ENCODE assay signal across 8 cellular contexts in the genomic region with DNA sequence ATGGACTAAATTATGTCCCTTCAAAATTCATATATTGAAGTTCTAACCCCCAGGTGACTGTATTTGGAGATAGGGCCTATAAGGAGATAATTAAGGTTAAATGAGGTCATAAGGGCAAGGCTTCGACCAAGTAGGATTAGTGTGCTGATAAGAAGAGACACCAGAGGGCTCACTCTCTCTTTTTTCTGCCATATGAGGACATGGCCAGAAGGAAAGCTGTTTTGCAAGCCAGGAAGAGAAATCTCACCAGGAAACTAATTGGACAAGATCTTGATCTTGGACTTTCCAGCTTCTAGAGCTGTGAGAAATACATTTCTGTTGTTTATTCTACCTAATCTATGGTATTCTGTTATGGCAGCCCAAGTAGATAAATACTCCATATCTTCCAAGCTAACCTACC.
A peak's percentile ranks its signal among the peaks of the same experiment; 100 is the strongest.
DNase-seq lines count a peak whose midpoint lies in the region; ATAC-seq, FAIRE-seq and TF ChIP-seq lines count a peak whose summit lies in the region.

No MANE protein-coding gene starts in this region.

- FAIRE-seq in D721Med (lab: Jason Lieb, UNC), result no peak

- H3K36me3 Mint-ChIP-seq in activated naive CD8-positive, alpha-beta T cell treated with anti-CD3 and anti-CD28 coated beads, Interleukin-2, amount 50 U/mL, for 24 hours (ENCODE audit: low read depth), result no peaks in the 10 kb centered on the region
- no peaks in the 10 kb centered on the region for H3K36me3 Mint-ChIP-seq in activated T-cell treated with anti-CD3 and anti-CD28 coated beads, Interleukin-2, amount 50 U/mL, for 24 hours (ENCODE audit: low read depth)

- no peak overlapping the region for H3K27ac Mint-ChIP-seq in activated naive CD8-positive, alpha-beta T cell treated with anti-CD3 and anti-CD28 coated beads, Interleukin-2, amount 50 U/mL, for 24 hours
- H3K27ac Mint-ChIP-seq in activated T-cell treated with anti-CD3 and anti-CD28 coated beads, Interleukin-2, amount 50 U/mL, for 24 hours, result no peak overlapping the region

- DNase-seq in D721Med (ENCODE audit: insufficient read length, low spot score), result no peak
- DNase-seq in HT-29 (ENCODE audit: low spot score), result peak; percentile 61
- peak; percentile 20 for DNase-seq in RPMI7951 (ENCODE audit: low read depth)
- peak; percentile 2 for DNase-seq in kidney epithelial cell (ENCODE audit: low read depth)
- no peak for DNase-seq in activated naive CD8-positive, alpha-beta T cell treated with anti-CD3 and anti-CD28 coated beads, Interleukin-2, amount 50 U/mL, for 24 hours
- DNase-seq in activated T-cell treated with anti-CD3 and anti-CD28 coated beads, Interleukin-2, amount 50 U/mL, for 24 hours, result no peak

- no peaks in the 10 kb centered on the region for H3K36me3 ChIP-seq in kidney epithelial cell (ENCODE audit: control insufficient read depth, insufficient read depth, low read length)

- ATAC-seq in GM19035 (IDR thresholded peaks at IDR 0.05; ENCODE audit: unreplicated experiment) (no peak), GM19395 (IDR thresholded peaks at IDR 0.05; ENCODE audit: unreplicated experiment) (no peak)
- no peak for ATAC-seq in activated naive CD8-positive, alpha-beta T cell treated with anti-CD3 and anti-CD28 coated beads, Interleukin-2, amount 50 U/mL, for 24 hours

- no peaks in the 10 kb centered on the region for H3K27me3 Mint-ChIP-seq in activated naive CD8-positive, alpha-beta T cell treated with anti-CD3 and anti-CD28 coated beads, Interleukin-2, amount 50 U/mL, for 24 hours
- H3K27me3 Mint-ChIP-seq in activated T-cell treated with anti-CD3 and anti-CD28 coated beads, Interleukin-2, amount 50 U/mL, for 24 hours, result no peaks in the 10 kb centered on the region

- H3K27me3 ChIP-seq in kidney epithelial cell (ENCODE audit: control insufficient read depth, insufficient read depth, low read length), result no peaks in the 10 kb centered on the region

- H3K4me3 ChIP-seq in kidney epithelial cell (ENCODE audit: low read depth, low read length), result no peak overlapping the region

- H3K4me1 Mint-ChIP-seq in activated naive CD8-positive, alpha-beta T cell treated with anti-CD3 and anti-CD28 coated beads, Interleukin-2, amount 50 U/mL, for 24 hours, result no peaks in the 10 kb centered on the region
- H3K4me1 Mint-ChIP-seq in activated T-cell treated with anti-CD3 and anti-CD28 coated beads, Interleukin-2, amount 50 U/mL, for 24 hours (ENCODE audit: low read depth), result no peaks in the 10 kb centered on the region

- no peaks in the 10 kb centered on the region for H3K9me3 Mint-ChIP-seq in activated naive CD8-positive, alpha-beta T cell treated with anti-CD3 and anti-CD28 coated beads, Interleukin-2, amount 50 U/mL, for 24 hours
- no peaks in the 10 kb centered on the region for H3K9me3 Mint-ChIP-seq in activated T-cell treated with anti-CD3 and anti-CD28 coated beads, Interleukin-2, amount 50 U/mL, for 24 hours

- no peak overlapping the region for H3K4me3 Mint-ChIP-seq in activated naive CD8-positive, alpha-beta T cell treated with anti-CD3 and anti-CD28 coated beads, Interleukin-2, amount 50 U/mL, for 24 hours
- no peak overlapping the region for H3K4me3 Mint-ChIP-seq in activated T-cell treated with anti-CD3 and anti-CD28 coated beads, Interleukin-2, amount 50 U/mL, for 24 hours

- peak; percentile 27 for TF ChIP-seq CTCF in D721Med (IDR thresholded peaks at IDR 0.05; ENCODE audit: insufficient read depth, missing control alignments)
- peak; percentile 43 for TF ChIP-seq CTCF in kidney epithelial cell (IDR thresholded peaks at IDR 0.05; ENCODE audit: insufficient read depth, low read length, poor library complexity, severe bottlenecking)

Comparison
In these comparisons a context has a peak if more than half of its experiments do, and no peak if none do; other contexts are left out.
1. DNase-seq: peak in HT-29 (single experiment), RPMI7951 (single experiment) and kidney epithelial cell (single experiment); none in D721Med (single experiment), activated naive CD8-positive, alpha-beta T cell treated with anti-CD3 and anti-CD28 coated beads, Interleukin-2, amount 50 U/mL, for 24 hours (single experiment) and activated T-cell treated with anti-CD3 and anti-CD28 coated beads, Interleukin-2, amount 50 U/mL, for 24 hours (single experiment).